Comparison of ENCODE assay signal across 1 cellular context in the genomic region with DNA sequence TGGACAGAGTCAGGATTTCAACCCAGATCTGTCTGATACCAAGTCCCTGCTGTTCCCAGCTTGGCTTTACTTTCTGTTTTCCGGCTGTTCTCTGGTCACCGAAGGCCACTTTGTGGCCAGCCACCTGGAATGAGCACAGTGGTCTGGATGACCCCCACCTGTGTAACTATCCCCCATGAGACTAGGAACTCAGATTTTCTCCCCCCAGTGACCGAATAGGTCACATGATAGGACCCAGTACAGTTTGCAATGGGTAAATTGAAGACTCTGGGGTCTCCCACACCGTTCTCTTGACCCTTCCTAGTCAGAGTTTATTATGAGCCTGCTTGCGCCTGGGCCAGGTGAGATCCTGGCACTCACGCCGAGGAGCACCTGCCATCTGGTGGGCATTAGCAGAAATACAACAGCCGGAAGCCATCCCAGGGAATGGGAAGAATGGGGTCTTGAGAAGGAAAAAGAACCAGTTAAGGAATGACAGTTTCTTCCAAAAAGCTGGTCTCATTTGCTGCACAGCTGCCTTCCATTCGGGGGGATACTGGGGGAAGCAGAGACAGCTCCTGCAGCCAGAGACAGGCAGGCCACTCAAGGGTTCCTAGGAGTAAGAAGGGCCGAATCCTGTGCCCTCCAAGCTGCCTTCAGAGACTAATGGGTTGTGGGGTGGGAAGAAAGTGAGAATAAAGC.
TF ChIP-seq lines count a peak whose summit lies in the region.

No MANE protein-coding gene starts in this region.

TF ChIP-seq in K562, 482 proteins besides CTCF, POLR2A, EP300 and RAD21 (continues in another document):
- TF ChIP-seq TAF7 (tag; IDR thresholded peaks at IDR 0.05) (no peak), TEAD2 (tag; IDR thresholded peaks at IDR 0.05) (no peak), NR1H2 (CRISPR knock-in tag; IDR thresholded peaks at IDR 0.05) (0 out of 2 replicates have a peak, but pooled peaks have one; percentile 65), SETDB1 (IDR thresholded peaks at IDR 0.05; ENCODE audit: low read length) (no peak), GTF2A2 (tag; IDR thresholded peaks at IDR 0.05) (no peak), YY1 (IDR thresholded peaks at IDR 0.05; ENCODE audit: borderline replicate concordance in 1 of 3, control insufficient read depth in 1 of 3, extremely low read depth in 1 of 3, insufficient read depth in 3 of 3, insufficient read length in 1 of 3, insufficient replicate concordance in 2 of 3, low read depth in 1 of 3, low read length in 2 of 3) (peak in 1 of 3 experiments; percentile 16), ZEB2 (IDR thresholded peaks at IDR 0.05) (0 out of 2 replicates have a peak, but pooled peaks have one; percentile 17), CTBP1 (IDR thresholded peaks at IDR 0.05; ENCODE audit: borderline replicate concordance) (peak; percentile 49; the same call in 1 of the 2 replicates), SREBF1 (IDR thresholded peaks at IDR 0.05; ENCODE audit: borderline replicate concordance, low read depth, low read length) (0 out of 2 replicates have a peak, but pooled peaks have one; percentile 20), ETS2 (tag; IDR thresholded peaks at IDR 0.05; ENCODE audit: borderline replicate concordance, poor library complexity, severe bottlenecking) (no peak), PPARD (CRISPR knock-in tag; IDR thresholded peaks at IDR 0.05) (no peak), STAT5A (IDR thresholded peaks at IDR 0.05; ENCODE audit: borderline replicate concordance, low read length) (0 out of 2 replicates have a peak, but pooled peaks have one; percentile 6), ZNF282 (CRISPR knock-in tag; IDR thresholded peaks at IDR 0.05) (no peak), CC2D1A (IDR thresholded peaks at IDR 0.05) (peak; percentile 61; the same call in 1 of the 2 replicates), IFI16 (CRISPR knock-in tag; IDR thresholded peaks at IDR 0.05) (no peak), ETV1 (tag; conservative IDR thresholded peaks at IDR 0.05; ENCODE audit: low read depth) (peak; percentile 57; the same call in 1 of the 2 replicates), RCOR1 (IDR thresholded peaks at IDR 0.05; ENCODE audit: borderline replicate concordance in 1 of 2, low read depth in 2 of 2, low read length in 2 of 2) (peak in 1 of 2 experiments; percentile 38; a peak in 1 of 4 replicates), STAG1 (CRISPR knock-in tag; IDR thresholded peaks at IDR 0.05; ENCODE audit: borderline replicate concordance) (peak; percentile 70; the same call in 1 of the 2 replicates), ZKSCAN1 (IDR thresholded peaks at IDR 0.05; ENCODE audit: low read depth, low read length) (0 out of 2 replicates have a peak, but pooled peaks have one; percentile 26), SMARCA5 (IDR thresholded peaks at IDR 0.05) (no peak), CREM (IDR thresholded peaks at IDR 0.05; ENCODE audit: low read depth) (peak; percentile 26; the same call in 1 of the 2 replicates), ARID2 (IDR thresholded peaks at IDR 0.05) (peak; percentile 80), ZBTB34 (CRISPR knock-in tag; IDR thresholded peaks at IDR 0.05) (no peak), ATF7 (IDR thresholded peaks at IDR 0.05) (no peak), NRF1 (conservative IDR thresholded peaks at IDR 0.05 in 1 of 2, IDR thresholded peaks at IDR 0.05 in 1 of 2) (peak in 1 of 2 experiments; percentile 11; a peak in 1 of 4 replicates), NFATC3 (IDR thresholded peaks at IDR 0.05) (no peak), SMC3 (conservative IDR thresholded peaks at IDR 0.05; ENCODE audit: insufficient read depth, low read depth, low read length) (peak; percentile 93), FOSL1 (tag; conservative IDR thresholded peaks at IDR 0.05) (no peak), NR4A1 (CRISPR knock-in tag; IDR thresholded peaks at IDR 0.05) (no peak), NR4A1 (tag; IDR thresholded peaks at IDR 0.05) (no peak), TCF3 (CRISPR knock-in tag; IDR thresholded peaks at IDR 0.05) (0 out of 2 replicates have a peak, but pooled peaks have one; percentile 9), MYC (IDR thresholded peaks at IDR 0.05; ENCODE audit: low read depth, low read length) (0 out of 2 replicates have a peak, but pooled peaks have one; percentile 15), MYC (CRISPR knock-in tag; IDR thresholded peaks at IDR 0.05; ENCODE audit: borderline replicate concordance, low read depth) (no peak), BHLHE40 (IDR thresholded peaks at IDR 0.05; ENCODE audit: low read length) (0 out of 2 replicates have a peak, but pooled peaks have one; percentile 9), SIRT6 (IDR thresholded peaks at IDR 0.05; ENCODE audit: low read depth, low read length) (no peak), TBP (optimal IDR thresholded peaks at IDR 0.05; ENCODE audit: low read depth, low read length) (peak; percentile 20), ZNF696 (CRISPR knock-in tag; conservative IDR thresholded peaks at IDR 0.05) (no peak), TFAP4 (CRISPR knock-in tag; IDR thresholded peaks at IDR 0.05; ENCODE audit: borderline replicate concordance) (peak; percentile 51; the same call in 1 of the 2 replicates), PHF20 (IDR thresholded peaks at IDR 0.05; ENCODE audit: partially characterized antibody) (no peak), ETV5 (CRISPR knock-in tag; IDR thresholded peaks at IDR 0.05; ENCODE audit: low read depth) (peak; percentile 24; the same call in 1 of the 2 replicates)
- TF ChIP-seq, protein P1, sequence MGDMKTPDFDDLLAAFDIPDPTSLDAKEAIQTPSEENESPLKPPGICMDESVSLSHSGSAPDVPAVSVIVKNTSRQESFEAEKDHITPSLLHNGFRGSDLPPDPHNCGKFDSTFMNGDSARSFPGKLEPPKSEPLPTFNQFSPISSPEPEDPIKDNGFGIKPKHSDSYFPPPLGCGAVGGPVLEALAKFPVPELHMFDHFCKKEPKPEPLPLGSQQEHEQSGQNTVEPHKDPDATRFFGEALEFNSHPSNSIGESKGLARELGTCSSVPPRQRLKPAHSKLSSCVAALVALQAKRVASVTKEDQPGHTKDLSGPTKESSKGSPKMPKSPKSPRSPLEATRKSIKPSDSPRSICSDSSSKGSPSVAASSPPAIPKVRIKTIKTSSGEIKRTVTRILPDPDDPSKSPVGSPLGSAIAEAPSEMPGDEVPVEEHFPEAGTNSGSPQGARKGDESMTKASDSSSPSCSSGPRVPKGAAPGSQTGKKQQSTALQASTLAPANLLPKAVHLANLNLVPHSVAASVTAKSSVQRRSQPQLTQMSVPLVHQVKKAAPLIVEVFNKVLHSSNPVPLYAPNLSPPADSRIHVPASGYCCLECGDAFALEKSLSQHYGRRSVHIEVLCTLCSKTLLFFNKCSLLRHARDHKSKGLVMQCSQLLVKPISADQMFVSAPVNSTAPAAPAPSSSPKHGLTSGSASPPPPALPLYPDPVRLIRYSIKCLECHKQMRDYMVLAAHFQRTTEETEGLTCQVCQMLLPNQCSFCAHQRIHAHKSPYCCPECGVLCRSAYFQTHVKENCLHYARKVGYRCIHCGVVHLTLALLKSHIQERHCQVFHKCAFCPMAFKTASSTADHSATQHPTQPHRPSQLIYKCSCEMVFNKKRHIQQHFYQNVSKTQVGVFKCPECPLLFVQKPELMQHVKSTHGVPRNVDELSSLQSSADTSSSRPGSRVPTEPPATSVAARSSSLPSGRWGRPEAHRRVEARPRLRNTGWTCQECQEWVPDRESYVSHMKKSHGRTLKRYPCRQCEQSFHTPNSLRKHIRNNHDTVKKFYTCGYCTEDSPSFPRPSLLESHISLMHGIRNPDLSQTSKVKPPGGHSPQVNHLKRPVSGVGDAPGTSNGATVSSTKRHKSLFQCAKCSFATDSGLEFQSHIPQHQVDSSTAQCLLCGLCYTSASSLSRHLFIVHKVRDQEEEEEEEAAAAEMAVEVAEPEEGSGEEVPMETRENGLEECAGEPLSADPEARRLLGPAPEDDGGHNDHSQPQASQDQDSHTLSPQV (IDR thresholded peaks at IDR 0.05) = no peak
- TF ChIP-seq, protein P2, sequence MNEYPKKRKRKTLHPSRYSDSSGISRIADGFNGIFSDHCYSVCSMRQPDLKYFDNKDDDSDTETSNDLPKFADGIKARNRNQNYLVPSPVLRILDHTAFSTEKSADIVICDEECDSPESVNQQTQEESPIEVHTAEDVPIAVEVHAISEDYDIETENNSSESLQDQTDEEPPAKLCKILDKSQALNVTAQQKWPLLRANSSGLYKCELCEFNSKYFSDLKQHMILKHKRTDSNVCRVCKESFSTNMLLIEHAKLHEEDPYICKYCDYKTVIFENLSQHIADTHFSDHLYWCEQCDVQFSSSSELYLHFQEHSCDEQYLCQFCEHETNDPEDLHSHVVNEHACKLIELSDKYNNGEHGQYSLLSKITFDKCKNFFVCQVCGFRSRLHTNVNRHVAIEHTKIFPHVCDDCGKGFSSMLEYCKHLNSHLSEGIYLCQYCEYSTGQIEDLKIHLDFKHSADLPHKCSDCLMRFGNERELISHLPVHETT (CRISPR knock-in tag; conservative IDR thresholded peaks at IDR 0.05 in 1 of 2, IDR thresholded peaks at IDR 0.05 in 1 of 2) = no peak
- TF ChIP-seq, protein P3, sequence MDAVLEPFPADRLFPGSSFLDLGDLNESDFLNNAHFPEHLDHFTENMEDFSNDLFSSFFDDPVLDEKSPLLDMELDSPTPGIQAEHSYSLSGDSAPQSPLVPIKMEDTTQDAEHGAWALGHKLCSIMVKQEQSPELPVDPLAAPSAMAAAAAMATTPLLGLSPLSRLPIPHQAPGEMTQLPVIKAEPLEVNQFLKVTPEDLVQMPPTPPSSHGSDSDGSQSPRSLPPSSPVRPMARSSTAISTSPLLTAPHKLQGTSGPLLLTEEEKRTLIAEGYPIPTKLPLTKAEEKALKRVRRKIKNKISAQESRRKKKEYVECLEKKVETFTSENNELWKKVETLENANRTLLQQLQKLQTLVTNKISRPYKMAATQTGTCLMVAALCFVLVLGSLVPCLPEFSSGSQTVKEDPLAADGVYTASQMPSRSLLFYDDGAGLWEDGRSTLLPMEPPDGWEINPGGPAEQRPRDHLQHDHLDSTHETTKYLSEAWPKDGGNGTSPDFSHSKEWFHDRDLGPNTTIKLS (IDR thresholded peaks at IDR 0.05; ENCODE audit: borderline replicate concordance, low read depth) = no peak
- TF ChIP-seq, protein P4, sequence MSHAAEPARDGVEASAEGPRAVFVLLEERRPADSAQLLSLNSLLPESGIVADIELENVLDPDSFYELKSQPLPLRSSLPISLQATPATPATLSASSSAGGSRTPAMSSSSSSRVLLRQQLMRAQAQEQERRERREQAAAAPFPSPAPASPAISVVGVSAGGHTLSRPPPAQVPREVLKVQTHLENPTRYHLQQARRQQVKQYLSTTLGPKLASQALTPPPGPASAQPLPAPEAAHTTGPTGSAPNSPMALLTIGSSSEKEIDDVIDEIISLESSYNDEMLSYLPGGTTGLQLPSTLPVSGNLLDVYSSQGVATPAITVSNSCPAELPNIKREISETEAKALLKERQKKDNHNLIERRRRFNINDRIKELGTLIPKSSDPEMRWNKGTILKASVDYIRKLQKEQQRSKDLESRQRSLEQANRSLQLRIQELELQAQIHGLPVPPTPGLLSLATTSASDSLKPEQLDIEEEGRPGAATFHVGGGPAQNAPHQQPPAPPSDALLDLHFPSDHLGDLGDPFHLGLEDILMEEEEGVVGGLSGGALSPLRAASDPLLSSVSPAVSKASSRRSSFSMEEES (CRISPR knock-in tag; IDR thresholded peaks at IDR 0.05) = peak; percentile 72
- TF ChIP-seq, protein P5, sequence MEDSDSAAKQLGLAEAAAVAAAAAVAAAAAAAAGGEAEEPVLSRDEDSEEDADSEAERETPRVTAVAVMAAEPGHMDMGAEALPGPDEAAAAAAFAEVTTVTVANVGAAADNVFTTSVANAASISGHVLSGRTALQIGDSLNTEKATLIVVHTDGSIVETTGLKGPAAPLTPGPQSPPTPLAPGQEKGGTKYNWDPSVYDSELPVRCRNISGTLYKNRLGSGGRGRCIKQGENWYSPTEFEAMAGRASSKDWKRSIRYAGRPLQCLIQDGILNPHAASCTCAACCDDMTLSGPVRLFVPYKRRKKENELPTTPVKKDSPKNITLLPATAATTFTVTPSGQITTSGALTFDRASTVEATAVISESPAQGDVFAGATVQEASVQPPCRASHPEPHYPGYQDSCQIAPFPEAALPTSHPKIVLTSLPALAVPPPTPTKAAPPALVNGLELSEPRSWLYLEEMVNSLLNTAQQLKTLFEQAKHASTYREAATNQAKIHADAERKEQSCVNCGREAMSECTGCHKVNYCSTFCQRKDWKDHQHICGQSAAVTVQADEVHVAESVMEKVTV (CRISPR knock-in tag; IDR thresholded peaks at IDR 0.05) = peak; percentile 87
- TF ChIP-seq, protein P6, sequence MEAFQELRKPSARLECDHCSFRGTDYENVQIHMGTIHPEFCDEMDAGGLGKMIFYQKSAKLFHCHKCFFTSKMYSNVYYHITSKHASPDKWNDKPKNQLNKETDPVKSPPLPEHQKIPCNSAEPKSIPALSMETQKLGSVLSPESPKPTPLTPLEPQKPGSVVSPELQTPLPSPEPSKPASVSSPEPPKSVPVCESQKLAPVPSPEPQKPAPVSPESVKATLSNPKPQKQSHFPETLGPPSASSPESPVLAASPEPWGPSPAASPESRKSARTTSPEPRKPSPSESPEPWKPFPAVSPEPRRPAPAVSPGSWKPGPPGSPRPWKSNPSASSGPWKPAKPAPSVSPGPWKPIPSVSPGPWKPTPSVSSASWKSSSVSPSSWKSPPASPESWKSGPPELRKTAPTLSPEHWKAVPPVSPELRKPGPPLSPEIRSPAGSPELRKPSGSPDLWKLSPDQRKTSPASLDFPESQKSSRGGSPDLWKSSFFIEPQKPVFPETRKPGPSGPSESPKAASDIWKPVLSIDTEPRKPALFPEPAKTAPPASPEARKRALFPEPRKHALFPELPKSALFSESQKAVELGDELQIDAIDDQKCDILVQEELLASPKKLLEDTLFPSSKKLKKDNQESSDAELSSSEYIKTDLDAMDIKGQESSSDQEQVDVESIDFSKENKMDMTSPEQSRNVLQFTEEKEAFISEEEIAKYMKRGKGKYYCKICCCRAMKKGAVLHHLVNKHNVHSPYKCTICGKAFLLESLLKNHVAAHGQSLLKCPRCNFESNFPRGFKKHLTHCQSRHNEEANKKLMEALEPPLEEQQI (IDR thresholded peaks at IDR 0.05) = no peak
